26 cellular contexts compared by ENCODE assay signal in the genomic region with DNA sequence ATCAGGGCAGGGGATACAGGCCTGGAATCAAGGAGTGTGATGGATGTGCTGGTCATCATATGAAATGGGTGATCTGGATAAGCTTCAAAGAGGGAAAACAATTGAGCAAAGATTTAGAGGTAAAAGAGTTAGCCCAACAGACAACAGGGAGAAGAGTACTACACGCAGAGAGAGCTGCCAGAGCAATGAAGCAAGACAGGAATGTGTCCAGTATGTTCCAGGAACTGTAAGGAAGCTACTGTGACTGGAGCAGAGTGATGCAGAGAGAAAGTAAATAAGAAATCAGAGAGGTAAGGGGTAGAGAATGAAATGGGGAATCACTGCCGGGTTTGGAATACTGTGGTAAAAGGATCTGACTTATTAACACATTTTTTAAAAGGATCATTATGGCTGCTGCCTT.
"Had no signal": no experiment of that assay in that cellular context is flagged by ENCODE, and none has a peak within 500 bp of the region (broad histone marks: within the 10 kb centered on the region; RNA-seq: fewer than 3 reads in every experiment).

No MANE protein-coding gene starts in this region.

- H3K27me3 Mint-ChIP-seq: activated CD4-positive, alpha-beta memory T cell treated with anti-CD3 and anti-CD28 coated beads, Interleukin-2, amount 10 ng/mL, durations not matched to agents 7 days and 5 days; activated naive CD4-positive, alpha-beta T cell treated with anti-CD3 and anti-CD28 coated beads, Interleukin-2, amount 10 ng/mL, durations not matched to agents 7 days and 5 days; activated naive CD8-positive, alpha-beta T cell treated with anti-CD3 and anti-CD28 coated beads for 36 hours; T-helper 17 cell had no signal

- H3K27ac ChIP-seq: brain microvascular endothelial cell, cardiac muscle cell, KMS-11 had no signal

- H3K36me3 Mint-ChIP-seq: activated naive CD4-positive, alpha-beta T cell treated with anti-CD3 and anti-CD28 coated beads, Interleukin-2, amount 10 ng/mL, durations not matched to agents 7 days and 5 days; activated naive CD8-positive, alpha-beta T cell treated with anti-CD3 and anti-CD28 coated beads for 36 hours had no signal

- DNase-seq: activated CD4-positive, alpha-beta memory T cell treated with anti-CD3 and anti-CD28 coated beads, Interleukin-2, amount 10 ng/mL, durations not matched to agents 7 days and 5 days; activated CD4-positive, alpha-beta T cell treated with anti-CD3 and anti-CD28 coated beads for 36 hours; activated CD4-positive, alpha-beta T cell treated with anti-CD3 and anti-CD28 coated beads, Interleukin-2, amount 50 U/mL, for 1 hour; activated CD4-positive, CD25-positive, alpha-beta regulatory T cell; activated gamma-delta T cell; activated naive CD4-positive, alpha-beta T cell treated with anti-CD3 and anti-CD28 coated beads, Interleukin-2, amount 10 ng/mL, durations not matched to agents 7 days and 5 days; activated naive CD8-positive, alpha-beta T cell treated with anti-CD3 and anti-CD28 coated beads for 36 hours; activated T-cell treated with anti-CD3 and anti-CD28 coated beads for 4 hours; activated T-cell treated with anti-CD3 and anti-CD28 coated beads, Interleukin-2, amount 50 U/mL, for 48 hours; brain microvascular endothelial cell; MG63; MV-4-11; NCI-H1105; NCI-H1436; NCI-H1694 treated with DMSO at 0.1 percent for 48 hours; NCI-H2029 treated with DMSO at 0.1 percent for 48 hours; NCI-H345; NCI-H510A; NK-92 treated with Interleukin-12 subunit alpha and Interleukin-12 subunit beta, amount 100 ng/mL, for 24 hours; PC-3; SHP77; T-helper 17 cell; T-helper 9 cell had no signal

- H3K36me3 ChIP-seq: brain microvascular endothelial cell, cardiac muscle cell, MG63 had no signal

- H3K4me1 Mint-ChIP-seq: activated CD4-positive, alpha-beta memory T cell treated with anti-CD3 and anti-CD28 coated beads, Interleukin-2, amount 10 ng/mL, durations not matched to agents 7 days and 5 days; activated CD4-positive, alpha-beta T cell treated with anti-CD3 and anti-CD28 coated beads for 36 hours; activated naive CD4-positive, alpha-beta T cell treated with anti-CD3 and anti-CD28 coated beads, Interleukin-2, amount 10 ng/mL, durations not matched to agents 7 days and 5 days; activated naive CD8-positive, alpha-beta T cell treated with anti-CD3 and anti-CD28 coated beads for 36 hours; activated T-helper 17 cell treated with anti-CD3 and anti-CD28 coated beads, Interleukin-2, amount 50 U/mL, for 72 hours; T-helper 17 cell had no signal

- H3K4me3 Mint-ChIP-seq: activated CD4-positive, alpha-beta memory T cell treated with anti-CD3 and anti-CD28 coated beads, Interleukin-2, amount 10 ng/mL, durations not matched to agents 7 days and 5 days; activated CD4-positive, alpha-beta T cell treated with anti-CD3 and anti-CD28 coated beads for 36 hours; activated naive CD4-positive, alpha-beta T cell treated with anti-CD3 and anti-CD28 coated beads, Interleukin-2, amount 10 ng/mL, durations not matched to agents 7 days and 5 days; activated naive CD8-positive, alpha-beta T cell treated with anti-CD3 and anti-CD28 coated beads for 36 hours; activated T-helper 17 cell treated with anti-CD3 and anti-CD28 coated beads, Interleukin-2, amount 50 U/mL, for 72 hours; T-helper 17 cell had no signal

- H3K27ac Mint-ChIP-seq: activated CD4-positive, alpha-beta memory T cell treated with anti-CD3 and anti-CD28 coated beads, Interleukin-2, amount 10 ng/mL, durations not matched to agents 7 days and 5 days; activated CD4-positive, alpha-beta T cell treated with anti-CD3 and anti-CD28 coated beads for 36 hours; activated naive CD4-positive, alpha-beta T cell treated with anti-CD3 and anti-CD28 coated beads, Interleukin-2, amount 10 ng/mL, durations not matched to agents 7 days and 5 days; activated naive CD8-positive, alpha-beta T cell treated with anti-CD3 and anti-CD28 coated beads for 36 hours; activated T-helper 17 cell treated with anti-CD3 and anti-CD28 coated beads, Interleukin-2, amount 50 U/mL, for 72 hours; T-helper 17 cell had no signal

- H3K27me3 ChIP-seq: brain microvascular endothelial cell, cardiac muscle cell, MG63 had no signal

- ATAC-seq: activated CD4-positive, alpha-beta T cell treated with anti-CD3 and anti-CD28 coated beads for 36 hours; activated T-helper 17 cell treated with anti-CD3 and anti-CD28 coated beads, Interleukin-2, amount 50 U/mL, for 72 hours; PC-3; T-helper 17 cell had no signal

- H3K9ac ChIP-seq: KMS-11 had no signal

- H3K4me3 ChIP-seq: cardiac muscle cell, MG63 had no signal

- H3K9me3 Mint-ChIP-seq: activated CD4-positive, alpha-beta memory T cell treated with anti-CD3 and anti-CD28 coated beads, Interleukin-2, amount 10 ng/mL, durations not matched to agents 7 days and 5 days; activated naive CD4-positive, alpha-beta T cell treated with anti-CD3 and anti-CD28 coated beads, Interleukin-2, amount 10 ng/mL, durations not matched to agents 7 days and 5 days; activated naive CD8-positive, alpha-beta T cell treated with anti-CD3 and anti-CD28 coated beads for 36 hours; activated T-helper 17 cell treated with anti-CD3 and anti-CD28 coated beads, Interleukin-2, amount 50 U/mL, for 72 hours had no signal

- H3K4me2 ChIP-seq: KMS-11 had no signal

- H3K9me3 ChIP-seq: MG63 had no signal
